In the genomic region with DNA sequence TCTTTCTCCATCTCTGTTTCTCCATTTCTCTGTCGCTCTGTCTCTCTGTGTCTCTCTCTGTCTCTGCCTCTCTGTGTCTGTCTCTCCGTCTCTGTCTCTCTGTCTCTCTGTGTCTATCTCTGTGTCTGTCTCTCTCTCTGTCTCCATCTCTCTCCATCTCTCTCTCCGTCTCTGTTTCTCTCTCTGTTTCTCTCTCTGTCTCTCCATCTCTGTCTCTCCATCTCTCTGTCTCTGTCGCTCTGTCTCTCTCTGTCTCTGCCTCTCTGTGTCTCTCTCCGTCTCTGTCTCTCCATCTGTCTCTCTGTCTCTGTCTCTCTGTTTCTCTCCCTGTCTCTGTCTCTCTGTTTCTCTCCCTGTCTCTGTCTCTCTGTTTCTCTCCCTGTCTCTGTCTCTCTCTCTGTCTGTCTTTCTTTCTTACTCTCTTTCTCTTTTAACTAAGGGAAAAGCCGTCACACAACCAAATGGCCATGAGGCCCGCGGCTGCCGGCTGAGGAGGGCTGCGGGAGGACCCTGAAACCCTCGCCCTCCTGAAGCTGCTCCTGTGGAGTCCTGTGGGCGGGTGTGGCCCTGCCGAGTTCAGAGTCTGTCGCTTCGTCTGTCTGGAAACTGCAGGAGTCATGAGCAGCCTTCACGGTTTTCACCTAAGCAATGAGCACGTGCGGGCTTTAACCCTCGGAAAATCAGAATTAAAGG, we compare ENCODE assay signal across 1 cellular context.
TF ChIP-seq lines count a peak whose summit lies in the region.

No MANE protein-coding gene starts in this region.

TF ChIP-seq in WTC11, 78 proteins besides CTCF, POLR2A, EP300 and RAD21 (continued from another document):
- TF ChIP-seq ARID4B (CRISPR knock-in tag; IDR thresholded peaks at IDR 0.05; ENCODE audit: borderline replicate concordance) (no peak), FOXK1 (CRISPR knock-in tag; IDR thresholded peaks at IDR 0.05) (no peak), ESRRA (CRISPR knock-in tag; IDR thresholded peaks at IDR 0.05; ENCODE audit: borderline replicate concordance) (no peak), PRRX2 (CRISPR knock-in tag; IDR thresholded peaks at IDR 0.05) (no peak)
- TF ChIP-seq, protein P1, sequence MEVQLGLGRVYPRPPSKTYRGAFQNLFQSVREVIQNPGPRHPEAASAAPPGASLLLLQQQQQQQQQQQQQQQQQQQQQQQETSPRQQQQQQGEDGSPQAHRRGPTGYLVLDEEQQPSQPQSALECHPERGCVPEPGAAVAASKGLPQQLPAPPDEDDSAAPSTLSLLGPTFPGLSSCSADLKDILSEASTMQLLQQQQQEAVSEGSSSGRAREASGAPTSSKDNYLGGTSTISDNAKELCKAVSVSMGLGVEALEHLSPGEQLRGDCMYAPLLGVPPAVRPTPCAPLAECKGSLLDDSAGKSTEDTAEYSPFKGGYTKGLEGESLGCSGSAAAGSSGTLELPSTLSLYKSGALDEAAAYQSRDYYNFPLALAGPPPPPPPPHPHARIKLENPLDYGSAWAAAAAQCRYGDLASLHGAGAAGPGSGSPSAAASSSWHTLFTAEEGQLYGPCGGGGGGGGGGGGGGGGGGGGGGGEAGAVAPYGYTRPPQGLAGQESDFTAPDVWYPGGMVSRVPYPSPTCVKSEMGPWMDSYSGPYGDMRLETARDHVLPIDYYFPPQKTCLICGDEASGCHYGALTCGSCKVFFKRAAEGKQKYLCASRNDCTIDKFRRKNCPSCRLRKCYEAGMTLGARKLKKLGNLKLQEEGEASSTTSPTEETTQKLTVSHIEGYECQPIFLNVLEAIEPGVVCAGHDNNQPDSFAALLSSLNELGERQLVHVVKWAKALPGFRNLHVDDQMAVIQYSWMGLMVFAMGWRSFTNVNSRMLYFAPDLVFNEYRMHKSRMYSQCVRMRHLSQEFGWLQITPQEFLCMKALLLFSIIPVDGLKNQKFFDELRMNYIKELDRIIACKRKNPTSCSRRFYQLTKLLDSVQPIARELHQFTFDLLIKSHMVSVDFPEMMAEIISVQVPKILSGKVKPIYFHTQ (CRISPR knock-in tag; IDR thresholded peaks at IDR 0.05), result no peak
- TF ChIP-seq, protein P2, sequence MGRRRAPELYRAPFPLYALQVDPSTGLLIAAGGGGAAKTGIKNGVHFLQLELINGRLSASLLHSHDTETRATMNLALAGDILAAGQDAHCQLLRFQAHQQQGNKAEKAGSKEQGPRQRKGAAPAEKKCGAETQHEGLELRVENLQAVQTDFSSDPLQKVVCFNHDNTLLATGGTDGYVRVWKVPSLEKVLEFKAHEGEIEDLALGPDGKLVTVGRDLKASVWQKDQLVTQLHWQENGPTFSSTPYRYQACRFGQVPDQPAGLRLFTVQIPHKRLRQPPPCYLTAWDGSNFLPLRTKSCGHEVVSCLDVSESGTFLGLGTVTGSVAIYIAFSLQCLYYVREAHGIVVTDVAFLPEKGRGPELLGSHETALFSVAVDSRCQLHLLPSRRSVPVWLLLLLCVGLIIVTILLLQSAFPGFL (CRISPR knock-in tag; IDR thresholded peaks at IDR 0.05; ENCODE audit: borderline replicate concordance), result no peak
- TF ChIP-seq, protein P3, sequence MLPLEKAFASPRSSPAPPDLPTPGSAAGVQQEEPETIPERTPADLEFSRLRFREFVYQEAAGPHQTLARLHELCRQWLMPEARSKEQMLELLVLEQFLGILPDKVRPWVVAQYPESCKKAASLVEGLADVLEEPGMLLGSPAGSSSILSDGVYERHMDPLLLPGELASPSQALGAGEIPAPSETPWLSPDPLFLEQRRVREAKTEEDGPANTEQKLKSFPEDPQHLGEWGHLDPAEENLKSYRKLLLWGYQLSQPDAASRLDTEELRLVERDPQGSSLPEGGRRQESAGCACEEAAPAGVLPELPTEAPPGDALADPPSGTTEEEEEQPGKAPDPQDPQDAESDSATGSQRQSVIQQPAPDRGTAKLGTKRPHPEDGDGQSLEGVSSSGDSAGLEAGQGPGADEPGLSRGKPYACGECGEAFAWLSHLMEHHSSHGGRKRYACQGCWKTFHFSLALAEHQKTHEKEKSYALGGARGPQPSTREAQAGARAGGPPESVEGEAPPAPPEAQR (CRISPR knock-in tag; IDR thresholded peaks at IDR 0.05), result no peak
TF ChIP-seq in WTC11: peak in this region for 0.
